Comparison of ENCODE assay signal across 8 cellular contexts in the genomic region with DNA sequence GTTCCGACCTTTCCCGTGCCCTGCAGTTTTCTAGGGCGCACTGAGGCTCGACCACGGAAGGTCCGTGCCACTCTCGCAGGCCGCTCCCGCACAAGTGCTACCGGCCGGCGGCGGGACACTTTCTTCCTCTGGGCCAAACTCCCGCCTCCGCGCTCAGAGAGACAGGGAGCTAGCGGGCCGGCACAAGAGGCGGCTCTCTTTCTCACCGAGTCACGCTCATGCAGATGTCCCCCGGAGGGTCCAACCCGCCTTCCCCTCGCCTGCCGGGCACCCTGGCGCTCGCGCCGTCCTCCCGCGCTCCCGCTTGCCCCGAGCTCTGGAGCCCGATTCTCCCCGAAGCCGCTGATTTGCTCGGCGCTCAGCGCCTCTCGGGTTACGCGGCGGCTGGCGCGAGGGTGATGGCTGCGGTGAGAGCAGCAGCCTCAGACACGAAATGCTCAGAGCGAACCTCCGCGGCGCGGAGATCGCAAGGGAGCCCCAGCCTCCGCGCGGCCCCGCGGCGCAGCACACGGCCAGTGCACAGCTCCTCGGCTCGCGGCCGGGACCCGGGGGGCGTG. TPM values are rescaled to one million over a fixed set of nuclear protein-coding genes. Genes with fewer than 3 reads are reported as not detected.
DNase-seq lines count a peak whose midpoint lies in the region; ATAC-seq and TF ChIP-seq lines count a peak whose summit lies in the region.

No MANE protein-coding gene starts in this region.

- no peaks in the 10 kb centered on the region for H3K36me3 Mint-ChIP-seq in activated B cell treated with CpG ODN at 0.5 μM for 24 hours (ENCODE audit: low read depth)
- no peaks in the 10 kb centered on the region for H3K36me3 Mint-ChIP-seq in naive thymus-derived CD4-positive, alpha-beta T cell

- H3K4me2 ChIP-seq in Karpas-422 (ENCODE audit: low read depth, low read length, poor library complexity, severe bottlenecking), result no peak overlapping the region

- peaks cover 0 to 10% of the 10 kb centered on the region in 2 donors for H3K4me1 ChIP-seq in naive thymus-derived CD4-positive, alpha-beta T cell (ENCODE audit: control insufficient read depth in 2 of 2, insufficient read depth in 2 of 2, low read length in 2 of 2)
- no peaks in the 10 kb centered on the region for H3K4me1 ChIP-seq in Karpas-422 (ENCODE audit: low read length)

- H3K27ac Mint-ChIP-seq in activated B cell treated with CpG ODN at 0.5 μM for 24 hours, result no peak overlapping the region
- H3K27ac Mint-ChIP-seq in naive thymus-derived CD4-positive, alpha-beta T cell, result no peak overlapping the region

- peak; percentile 69 for DNase-seq in EL
- DNase-seq in HK-2 (ENCODE audit: unreplicated experiment), result peak; percentile 40
- peak; percentile 45 for DNase-seq in activated B cell treated with CpG ODN at 0.5 μM for 24 hours
- peak; percentile 31 for DNase-seq in fibroblast of mammary gland (ENCODE audit: low read depth)
- DNase-seq in naive thymus-derived CD4-positive, alpha-beta T cell, result peak in 3 of 9 donors; percentile 14 to 26 (median 21)
- DNase-seq in DMS153 (lab: John Stamatoyannopoulos, UW), result no peak
- no peak for DNase-seq in Karpas-422

- peaks cover 10% of the 10 kb centered on the region for H3K4me1 Mint-ChIP-seq in activated B cell treated with CpG ODN at 0.5 μM for 24 hours
- H3K4me1 Mint-ChIP-seq in naive thymus-derived CD4-positive, alpha-beta T cell, result peaks cover 9 to 12% (median 10%) of the 10 kb centered on the region in 7 donors

- no peaks in the 10 kb centered on the region for H3K9me3 Mint-ChIP-seq in activated B cell treated with CpG ODN at 0.5 μM for 24 hours
- H3K9me3 Mint-ChIP-seq in naive thymus-derived CD4-positive, alpha-beta T cell, result no peaks in the 10 kb centered on the region

- peaks cover 65% of the 10 kb centered on the region for H3K27me3 Mint-ChIP-seq in activated B cell treated with CpG ODN at 0.5 μM for 24 hours
- peaks cover 61 to 74% (median 65%) of the 10 kb centered on the region in 5 donors for H3K27me3 Mint-ChIP-seq in naive thymus-derived CD4-positive, alpha-beta T cell

- H3K4me3 Mint-ChIP-seq in activated B cell treated with CpG ODN at 0.5 μM for 24 hours, result peak overlapping the region; percentile 80
- peak overlapping the region in 9 of 10 donors; percentile 25 to 88 (median 57) for H3K4me3 Mint-ChIP-seq in naive thymus-derived CD4-positive, alpha-beta T cell

- no peak overlapping the region for H3K9ac ChIP-seq in Karpas-422 (ENCODE audit: low read length)

- POLR2A ChIA-PET in activated B cell treated with CpG ODN at 0.5 μM for 24 hours (lab: Charles Lee), result no interaction called here
- POLR2A ChIA-PET in naive thymus-derived CD4-positive, alpha-beta T cell (lab: Charles Lee), result no interaction called here

- H3K27me3 ChIP-seq in naive thymus-derived CD4-positive, alpha-beta T cell (ENCODE audit: control insufficient read depth in 2 of 2, insufficient read depth in 2 of 2, low read length in 2 of 2), result peaks cover 0 to 13% of the 10 kb centered on the region in 2 donors
- H3K27me3 ChIP-seq in Karpas-422 (ENCODE audit: low read length), result no peaks in the 10 kb centered on the region

- no peaks in the 10 kb centered on the region for H3K79me2 ChIP-seq in Karpas-422 (ENCODE audit: low read length)

- ATAC-seq in activated B cell treated with CpG ODN at 0.5 μM for 24 hours (ENCODE audit: low read depth) (peak; percentile 49), HG03442 (IDR thresholded peaks at IDR 0.05; ENCODE audit: unreplicated experiment) (no peak)
- ATAC-seq in naive thymus-derived CD4-positive, alpha-beta T cell, result peak; percentile 41

- intact Hi-C loops in activated B cell treated with CpG ODN at 0.5 μM for 24 hours (cut with micrococcal nuclease), result loop anchor here (1.0 to 5.0 kb wide), 6 partner anchors 15 to 304 kb away; no protein-coding TSS in a partner anchor
- intact Hi-C loops in naive thymus-derived CD4-positive, alpha-beta T cell (cut with micrococcal nuclease), result loop anchor here (1.0 to 10.0 kb wide), 3 partner anchors 37 to 258 kb away; no protein-coding TSS in a partner anchor

- H3K27ac ChIP-seq in naive thymus-derived CD4-positive, alpha-beta T cell (ENCODE audit: low read depth, low read length), result no peak overlapping the region
- H3K27ac ChIP-seq in Karpas-422 (ENCODE audit: low read length), result no peak overlapping the region

- H3K9me2 ChIP-seq in Karpas-422 (replicated peaks; ENCODE audit: insufficient read depth, low read length), result no peaks in the 10 kb centered on the region

- H3K4me3 ChIP-seq in fibroblast of mammary gland (ENCODE audit: control insufficient read depth, low read depth, low read length) (no peak overlapping the region), Karpas-422 (ENCODE audit: low read length) (no peak overlapping the region)
- H3K4me3 ChIP-seq in naive thymus-derived CD4-positive, alpha-beta T cell (ENCODE audit: low read length), result peak overlapping the region; percentile 33

- TF ChIP-seq CTCF in activated B cell treated with CpG ODN at 0.5 μM for 24 hours (IDR thresholded peaks at IDR 0.05), result no peak
- TF ChIP-seq CTCF in fibroblast of mammary gland (conservative IDR thresholded peaks at IDR 0.05; ENCODE audit: control insufficient read depth, insufficient read depth, low read depth, low read length), result no peak

- no peaks in the 10 kb centered on the region for H4K20me1 ChIP-seq in Karpas-422 (ENCODE audit: insufficient read depth, low read depth, low read length)

- CTCF ChIA-PET in activated B cell treated with CpG ODN at 0.5 μM for 24 hours (lab: Charles Lee), result interaction anchor here (0.9 to 5.9 kb wide), 9 partner anchors 8 to 304 kb away, joined by 4 to 70 read pairs (median 10); no protein-coding TSS in a partner anchor
- CTCF ChIA-PET in naive thymus-derived CD4-positive, alpha-beta T cell (lab: Charles Lee), result interaction anchor here (1.8 kb wide), 1 partner anchor 8 kb away, joined by 4 read pairs; no protein-coding TSS in a partner anchor

- H2AFZ ChIP-seq in Karpas-422 (ENCODE audit: low read length), result no peak overlapping the region

- H3K36me3 ChIP-seq in naive thymus-derived CD4-positive, alpha-beta T cell (ENCODE audit: control insufficient read depth in 2 of 3, insufficient read depth in 3 of 3, low read length in 3 of 3), result no peaks in the 10 kb centered on the region
- no peaks in the 10 kb centered on the region for H3K36me3 ChIP-seq in Karpas-422 (ENCODE audit: insufficient read depth, low read length)

- H3K9me3 ChIP-seq in naive thymus-derived CD4-positive, alpha-beta T cell (ENCODE audit: control insufficient read depth in 2 of 3, low read length in 3 of 3), result no peaks in the 10 kb centered on the region
- no peaks in the 10 kb centered on the region for H3K9me3 ChIP-seq in Karpas-422 (ENCODE audit: low read length)

RNA-seq across cellular contexts. Expression of a gene that starts 1.0 kb away (rescaled TPM):
- not detected in 2 replicates for total RNA-seq in activated B cell treated with CpG ODN at 0.5 μM for 24 hours
- not detected for total RNA-seq in naive thymus-derived CD4-positive, alpha-beta T cell
- polyA plus RNA-seq in naive thymus-derived CD4-positive, alpha-beta T cell, result not detected
- total RNA-seq in Karpas-422 (2014; rRNA removed; shearing (Covaris generic); ENCODE audit: low replicate concordance), result not detected in 2 replicates

Comparison
In these comparisons a context has a peak if more than half of its experiments do, and no peak if none do; other contexts are left out.
1. DNase-seq: peak in EL (single experiment), HK-2 (single experiment), activated B cell treated with CpG ODN at 0.5 μM for 24 hours (single experiment) and fibroblast of mammary gland (single experiment); none in DMS153 (single experiment) and Karpas-422 (single experiment).